Comparison of ENCODE assay signal across 17 cellular contexts in the genomic region with DNA sequence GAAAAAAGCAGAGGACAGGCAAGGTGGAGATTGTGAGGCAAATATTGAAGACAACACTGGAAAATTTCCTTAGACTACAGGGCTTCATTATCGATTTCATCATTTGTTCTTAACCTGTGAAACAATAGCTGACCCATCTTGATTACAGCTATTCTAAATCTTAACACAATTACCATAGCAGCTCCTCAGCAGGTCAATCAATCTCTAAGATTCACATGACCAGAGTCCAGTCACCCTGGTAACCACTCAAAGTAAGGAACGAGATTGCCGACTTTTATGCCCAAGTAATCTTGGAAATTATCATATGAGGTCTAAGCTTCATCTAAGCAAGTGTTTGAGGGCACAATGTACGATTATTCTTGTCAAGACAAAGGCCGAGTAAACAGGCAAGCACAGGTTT.
A peak's percentile ranks its signal among the peaks of the same experiment; 100 is the strongest.
DNase-seq lines count a peak whose midpoint lies in the region; ATAC-seq, FAIRE-seq and TF ChIP-seq lines count a peak whose summit lies in the region.
"Had no signal": no experiment of that assay in that cellular context is flagged by ENCODE, and none has a peak within 500 bp of the region (broad histone marks: within the 10 kb centered on the region; RNA-seq: fewer than 3 reads in every experiment).

No MANE protein-coding gene starts in this region.

- peaks cover 0 to 21% of the 10 kb centered on the region in 2 donors for H3K4me1 ChIP-seq in ascending aorta
- H3K4me1 ChIP-seq: HAP-1 had no signal

- H3K27ac ChIP-seq in ascending aorta, result peak overlapping the region; percentile 22 to 79

- no peak for TF ChIP-seq CTCF in natural killer cell (IDR thresholded peaks at IDR 0.05)
- TF ChIP-seq CTCF in ascending aorta (IDR thresholded peaks at IDR 0.05), result no peak
- no peak for TF ChIP-seq CTCF in nephron progenitor cell (IDR thresholded peaks at IDR 0.05)

- H3K27me3 Mint-ChIP-seq in natural killer cell (ENCODE audit: low read depth in 2 of 2) (no peaks in the 10 kb centered on the region), nephron progenitor cell (ENCODE audit: low read depth, poor library complexity) (no peaks in the 10 kb centered on the region)
- H3K27me3 Mint-ChIP-seq in natural killer cell treated with Interleukin-12 subunit alpha and Interleukin-12 subunit beta and Interleukin-15 and Interleukin-18, amount 100 ng/mL, for 72 hours, result no peaks in the 10 kb centered on the region

- H3K27ac Mint-ChIP-seq in natural killer cell, result peak overlapping the region; percentile 1 to 11
- no peak overlapping the region for H3K27ac Mint-ChIP-seq in natural killer cell treated with Interleukin-12 subunit alpha and Interleukin-12 subunit beta and Interleukin-15 and Interleukin-18, amount 100 ng/mL, for 72 hours
- peak overlapping the region; percentile 74 for H3K27ac Mint-ChIP-seq in nephron progenitor cell
- H3K27ac Mint-ChIP-seq: CD14-positive monocyte had no signal

- H3K27me3 ChIP-seq in ascending aorta, result no peaks in the 10 kb centered on the region

- intact Hi-C loops in natural killer cell (cut with micrococcal nuclease), result loop anchor here (5.0 kb wide), 1 partner anchor 144 kb away; no protein-coding TSS in a partner anchor
- intact Hi-C loops in ascending aorta (cut with DNase I), result loop anchor here (5.0 to 10.0 kb wide), 5 partner anchors 49 to 394 kb away; a partner anchor contains a TSS

- peaks cover 0 to 3% of the 10 kb centered on the region in 2 donors for H3K36me3 ChIP-seq in ascending aorta
- H3K36me3 ChIP-seq: HAP-1 had no signal

- H3K4me1 Mint-ChIP-seq in natural killer cell, result peaks cover 11 to 19% of the 10 kb centered on the region in 2 donors
- peaks cover 2 to 17% of the 10 kb centered on the region in 2 donors for H3K4me1 Mint-ChIP-seq in natural killer cell treated with Interleukin-12 subunit alpha and Interleukin-12 subunit beta and Interleukin-15 and Interleukin-18, amount 100 ng/mL, for 72 hours (ENCODE audit: low read depth in 2 of 2)
- peaks cover 33% of the 10 kb centered on the region for H3K4me1 Mint-ChIP-seq in nephron progenitor cell
- H3K4me1 Mint-ChIP-seq: CD14-positive monocyte had no signal

- H3K4me3 Mint-ChIP-seq in natural killer cell, result no peak overlapping the region
- H3K4me3 Mint-ChIP-seq in natural killer cell treated with Interleukin-12 subunit alpha and Interleukin-12 subunit beta and Interleukin-15 and Interleukin-18, amount 100 ng/mL, for 72 hours, result no peak overlapping the region
- H3K4me3 Mint-ChIP-seq in nephron progenitor cell, result no peak overlapping the region
- H3K4me3 Mint-ChIP-seq: CD14-positive monocyte had no signal

- no peak for FAIRE-seq in GM12891 (lab: Jason Lieb, UNC)

- H3K9me3 ChIP-seq in ascending aorta, result no peaks in the 10 kb centered on the region
- H3K9me3 ChIP-seq: HAP-1 had no signal

- H3K9me3 Mint-ChIP-seq in natural killer cell, result no peaks in the 10 kb centered on the region
- H3K9me3 Mint-ChIP-seq in natural killer cell treated with Interleukin-12 subunit alpha and Interleukin-12 subunit beta and Interleukin-15 and Interleukin-18, amount 100 ng/mL, for 72 hours, result no peaks in the 10 kb centered on the region
- no peaks in the 10 kb centered on the region for H3K9me3 Mint-ChIP-seq in nephron progenitor cell
- H3K9me3 Mint-ChIP-seq: CD14-positive monocyte had no signal

- DNase-seq in natural killer cell (no peak), ascending aorta (ENCODE audit: low spot score in 2 of 2) (no peak), nephron progenitor cell (no peak), GM12891 (ENCODE audit: insufficient read length, low spot score) (no peak), DMS79 treated with DMSO at 0.1 percent for 48 hours (lab: John Stamatoyannopoulos, UW) (no peak)
- DNase-seq in natural killer cell treated with Interleukin-12 subunit alpha and Interleukin-12 subunit beta and Interleukin-15 and Interleukin-18, amount 100 ng/mL, for 72 hours (ENCODE audit: low spot score), result no peak
- DNase-seq: DND-41, GF-D8, Karpas-422, MM.1S, NCI-H1105, NCI-H187 treated with DMSO at 0.1 percent for 48 hours, NCI-H510A, NCI-H82 had no signal

- H3K36me3 Mint-ChIP-seq in natural killer cell (no peaks in the 10 kb centered on the region), nephron progenitor cell (ENCODE audit: low read depth) (peaks cover 16% of the 10 kb centered on the region)
- no peaks in the 10 kb centered on the region for H3K36me3 Mint-ChIP-seq in natural killer cell treated with Interleukin-12 subunit alpha and Interleukin-12 subunit beta and Interleukin-15 and Interleukin-18, amount 100 ng/mL, for 72 hours

- no peak for TF ChIP-seq POLR2A in GM12891 (IDR thresholded peaks at IDR 0.05; ENCODE audit: low read depth, low read length)

- ATAC-seq in natural killer cell, result no peak
- no peak for ATAC-seq in natural killer cell treated with Interleukin-12 subunit alpha and Interleukin-12 subunit beta and Interleukin-15 and Interleukin-18, amount 100 ng/mL, for 72 hours
- no peak for ATAC-seq in HG02981 (IDR thresholded peaks at IDR 0.05; ENCODE audit: unreplicated experiment)

- no peak overlapping the region for H3K4me3 ChIP-seq in ascending aorta
- H3K4me3 ChIP-seq: HAP-1 had no signal

TF ChIP-seq in GM12891, 5 proteins besides CTCF, POLR2A, EP300 and RAD21:
- no peak for TF ChIP-seq PAX5 (IDR thresholded peaks at IDR 0.05; ENCODE audit: insufficient read depth, low read length, severe bottlenecking)
- no peak for TF ChIP-seq SPI1 (IDR thresholded peaks at IDR 0.05; ENCODE audit: low read depth, low read length)
- TF ChIP-seq POLR2AphosphoS5 (IDR thresholded peaks at IDR 0.05; ENCODE audit: low read depth, low read length), result no peak
- TF ChIP-seq POU2F2 (IDR thresholded peaks at IDR 0.05; ENCODE audit: low read depth, low read length), result no peak
TF ChIP-seq in GM12891: peak in this region for 0.

Comparison
In these comparisons a context has a peak if more than half of its experiments do, and no peak if none do; other contexts are left out.
1. H3K27ac Mint-ChIP-seq: peak in natural killer cell (2 of 2) and nephron progenitor cell (single experiment); none in natural killer cell treated with Interleukin-12 subunit alpha and Interleukin-12 subunit beta and Interleukin-15 and Interleukin-18, amount 100 ng/mL, for 72 hours (0 of 2).